Comparison of ENCODE assay signal across 26 cellular contexts in the genomic region with DNA sequence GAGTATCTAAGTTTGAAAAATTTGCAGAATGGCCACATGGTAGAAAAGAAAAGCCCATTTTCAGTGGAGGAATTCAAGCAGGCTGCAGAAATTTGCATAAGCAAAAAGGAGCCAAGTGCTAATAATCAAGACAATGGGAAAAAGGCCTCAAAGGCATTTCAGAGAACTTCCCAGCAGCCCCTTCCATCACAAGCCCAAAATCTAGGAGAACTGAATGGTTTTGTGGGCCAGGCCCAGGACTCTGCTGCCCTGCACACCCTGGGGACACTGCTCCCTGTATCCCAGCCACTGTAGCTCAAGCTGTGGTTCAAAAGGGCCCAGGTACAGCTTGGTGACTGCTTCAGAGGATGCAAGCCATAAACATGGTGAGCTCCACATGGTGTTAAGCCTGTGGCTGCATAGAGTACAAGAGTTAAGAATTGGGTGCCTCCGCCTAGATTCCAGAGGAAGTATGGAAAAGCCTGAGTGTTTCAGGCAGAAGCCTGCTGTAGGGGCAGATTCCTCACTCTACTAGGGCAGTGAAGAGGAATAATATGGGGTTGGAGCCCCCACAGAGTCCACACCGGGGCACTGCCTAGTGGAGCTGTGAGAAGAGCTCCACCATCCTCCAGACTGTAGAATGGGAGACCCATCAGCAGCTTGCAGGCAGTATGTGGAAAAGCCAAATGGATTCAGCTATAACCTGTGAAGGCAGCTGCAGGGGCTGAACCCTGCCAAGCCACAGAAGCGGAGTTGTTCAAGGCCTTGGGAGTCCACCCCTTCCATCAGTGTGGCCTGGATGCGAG.
DNase-seq lines count a peak whose midpoint lies in the region; ATAC-seq, FAIRE-seq and TF ChIP-seq lines count a peak whose summit lies in the region.
"Had no signal": no experiment of that assay in that cellular context is flagged by ENCODE, and none has a peak within 500 bp of the region (broad histone marks: within the 10 kb centered on the region; RNA-seq: fewer than 3 reads in every experiment).

No MANE protein-coding gene starts in this region.

- ATAC-seq in K562: peak; percentile 56
- ATAC-seq in body of pancreas: no peak
- no peak for ATAC-seq in HG03159 (IDR thresholded peaks at IDR 0.05; ENCODE audit: unreplicated experiment)
- ATAC-seq: CD8-positive, alpha-beta T cell; PC-3; SK-N-SH treated with all-trans-retinoic acid at 6 μM for 48 hours had no signal

- H3K9me3 ChIP-seq in K562 (replicated peaks; ENCODE audit: control insufficient read depth, insufficient read depth, low read depth, low read length) (no peaks in the 10 kb centered on the region; the same call in 1 of the 2 replicates), iPS-18c (ENCODE audit: control insufficient read depth, insufficient read depth, low read length) (no peaks in the 10 kb centered on the region), colonic mucosa (no peaks in the 10 kb centered on the region), body of pancreas (no peaks in the 10 kb centered on the region)
- H3K9me3 ChIP-seq: Caco-2, SJCRH30 had no signal

- CTCF ChIA-PET in K562 (lab: Yijun Ruan, JAX; ENCODE audit: low intra/inter-chr PET ratio): no interaction called here

- peaks cover 8 to 23% of the 10 kb centered on the region in 2 experiments; a peak in 3 of 5 replicates for H3K4me1 ChIP-seq in K562 (replicated peaks in 1 of 2; ENCODE audit: control insufficient read depth in 2 of 2, insufficient read depth in 2 of 2, low read length in 2 of 2)
- no peaks in the 10 kb centered on the region for H3K4me1 ChIP-seq in colonic mucosa
- H3K4me1 ChIP-seq in body of pancreas: no peaks in the 10 kb centered on the region
- H3K4me1 ChIP-seq: Caco-2, SJCRH30 had no signal

- no peak for TF ChIP-seq EP300 in K562 (IDR thresholded peaks at IDR 0.05; ENCODE audit: low read length)

- WGBS in K562 (ENCODE audit: insufficient coverage, low coverage, missing lambda C conversion rate): 61% methylated on average over 4 of the region's 4 CpGs
- 70 to 75% methylated on average over 4 of the region's 4 CpGs for WGBS in body of pancreas, 2 donors

- no peak for TF ChIP-seq RAD21 in K562 (CRISPR knock-in tag; conservative IDR thresholded peaks at IDR 0.05 in 1 of 2, IDR thresholded peaks at IDR 0.05 in 1 of 2)

- H3K36me3 ChIP-seq in H7 (replicated peaks; ENCODE audit: control insufficient read depth, insufficient read depth, low read length) (no peaks in the 10 kb centered on the region), K562 (ENCODE audit: control insufficient read depth, insufficient read depth, low read length) (peaks cover 2% of the 10 kb centered on the region; the same call in 1 of the 3 replicates), colonic mucosa (no peaks in the 10 kb centered on the region), body of pancreas (replicated peaks in 1 of 2; ENCODE audit: insufficient read depth in 1 of 2, low read depth in 2 of 2) (no peaks in the 10 kb centered on the region)
- H3K36me3 ChIP-seq: SJCRH30 had no signal

- no peaks in the 10 kb centered on the region for H3K9me1 ChIP-seq in K562 (ENCODE audit: control insufficient read depth, insufficient read depth, low read length)

- no TSS peak for BruUV-seq in K562 (replicated peaks; lab: Mats Ljungman, UMichigan)

- H3K4me3 ChIP-seq in H7 (ENCODE audit: insufficient read depth, low read depth, low read length) (peak overlapping the region; percentile 30; the same call in 1 of the 2 replicates), K562 (no peak overlapping the region), iPS-18c (ENCODE audit: insufficient read depth, low read depth, low read length) (peak overlapping the region; percentile 36; the same call in 1 of the 2 replicates), colonic mucosa (no peak overlapping the region), body of pancreas (no peak overlapping the region)
- H3K4me3 ChIP-seq: SJCRH30 had no signal

- H3K27ac ChIP-seq in K562 (ENCODE audit: extremely low read depth, low read depth, low read length): 0 out of 3 replicates have a peak overlapping the region, but pooled peaks have one; percentile 19
- H3K27ac ChIP-seq in colonic mucosa: no peak overlapping the region
- no peak overlapping the region for H3K27ac ChIP-seq in body of pancreas
- H3K27ac ChIP-seq: SJCRH30 had no signal

- in situ Hi-C loops in K562 (cut with MboI): no loop called here

- intact Hi-C loops in K562 (cut with micrococcal nuclease) (no loop called here), colonic mucosa (cut with DNase I) (no loop called here), body of pancreas (cut with DNase I) (no loop called here)

- no peak for FAIRE-seq in K562 (lab: Jason Lieb, UNC)
- FAIRE-seq: GM12892 had no signal

- TF ChIP-seq POLR2A in K562 (conservative IDR thresholded peaks at IDR 0.05): no peak
- no peak for TF ChIP-seq POLR2A in body of pancreas (IDR thresholded peaks at IDR 0.05)

- H3K27me3 ChIP-seq in H7 (ENCODE audit: control insufficient read depth, insufficient read depth, low read length): no peaks in the 10 kb centered on the region
- no peaks in the 10 kb centered on the region for H3K27me3 ChIP-seq in K562 (ENCODE audit: control insufficient read depth in 2 of 2, insufficient read depth in 2 of 2, low read length in 2 of 2)
- H3K27me3 ChIP-seq in colonic mucosa: no peaks in the 10 kb centered on the region
- H3K27me3 ChIP-seq in body of pancreas: no peaks in the 10 kb centered on the region
- H3K27me3 ChIP-seq: SJCRH30 had no signal

- H2AFZ ChIP-seq in K562 (ENCODE audit: low read depth, low read length): no peak overlapping the region

- DNase-seq in H7 (no peak), K562 (ENCODE audit: extremely low read depth in 1 of 4, low spot score in 3 of 4) (no peak), colonic mucosa (no peak), body of pancreas (no peak), NCI-H2081 treated with DMSO at 0.1 percent for 48 hours (lab: John Stamatoyannopoulos, UW) (no peak)
- DNase-seq: C1 segment of cervical spinal cord; Caco-2; CD8-positive, alpha-beta T cell; DMS 273 treated with DMSO at 0.1 percent for 48 hours; DMS79; EL; Karpas-422; NCI-H1092; NCI-H1417 treated with DMSO at 0.1 percent for 48 hours; NCI-H1694 treated with DMSO at 0.1 percent for 48 hours; NCI-H2171 treated with DMSO at 0.1 percent for 48 hours; NCI-H446; NCI-H526; NCI-H82; NK-92 treated with Interleukin-12 subunit alpha and Interleukin-12 subunit beta, amount 100 ng/mL, for 24 hours; PC-3; SJCRH30 had no signal

- TF ChIP-seq CTCF in K562 (IDR thresholded peaks at IDR 0.05 in 2 of 3, conservative IDR thresholded peaks at IDR 0.05 in 1 of 3; ENCODE audit: insufficient read depth in 2 of 3, low read depth in 1 of 3, low read length in 3 of 3) (no peak), colonic mucosa (IDR thresholded peaks at IDR 0.05) (no peak), body of pancreas (IDR thresholded peaks at IDR 0.05) (no peak)

- H3K4me2 ChIP-seq in K562 (ENCODE audit: insufficient read depth, low read length): no peak overlapping the region

- no peak overlapping the region for H3K9ac ChIP-seq in K562 (ENCODE audit: insufficient read depth in 1 of 2, low read depth in 2 of 2, low read length in 2 of 2)
- H3K9ac ChIP-seq in colonic mucosa (ENCODE audit: low read depth in 2 of 2, low read length in 2 of 2): no peak overlapping the region

- H3K79me2 ChIP-seq in K562 (ENCODE audit: control insufficient read depth, insufficient read depth, low read length): peaks cover 79% of the 10 kb centered on the region

- no peaks in the 10 kb centered on the region for H4K20me1 ChIP-seq in K562 (replicated peaks; ENCODE audit: control insufficient read depth, insufficient read depth, low read length)

- POLR2A ChIA-PET in K562 (lab: Yijun Ruan, JAX): interaction anchor here (0.6 kb wide), 1 partner anchor 10 kb away, joined by 3 read pairs; no protein-coding TSS in a partner anchor

TF ChIP-seq in K562, 482 proteins besides CTCF, POLR2A, EP300 and RAD21:
- no peak for TF ChIP-seq TSC22D4 (tag; IDR thresholded peaks at IDR 0.05)

Comparison
In these comparisons a context has a peak if more than half of its experiments do, and no peak if none do; other contexts are left out.
1. H3K4me3 ChIP-seq: peak in H7 (single experiment) and iPS-18c (single experiment); none in K562 (single experiment), colonic mucosa (single experiment) and body of pancreas (0 of 2).